In the genomic region with DNA sequence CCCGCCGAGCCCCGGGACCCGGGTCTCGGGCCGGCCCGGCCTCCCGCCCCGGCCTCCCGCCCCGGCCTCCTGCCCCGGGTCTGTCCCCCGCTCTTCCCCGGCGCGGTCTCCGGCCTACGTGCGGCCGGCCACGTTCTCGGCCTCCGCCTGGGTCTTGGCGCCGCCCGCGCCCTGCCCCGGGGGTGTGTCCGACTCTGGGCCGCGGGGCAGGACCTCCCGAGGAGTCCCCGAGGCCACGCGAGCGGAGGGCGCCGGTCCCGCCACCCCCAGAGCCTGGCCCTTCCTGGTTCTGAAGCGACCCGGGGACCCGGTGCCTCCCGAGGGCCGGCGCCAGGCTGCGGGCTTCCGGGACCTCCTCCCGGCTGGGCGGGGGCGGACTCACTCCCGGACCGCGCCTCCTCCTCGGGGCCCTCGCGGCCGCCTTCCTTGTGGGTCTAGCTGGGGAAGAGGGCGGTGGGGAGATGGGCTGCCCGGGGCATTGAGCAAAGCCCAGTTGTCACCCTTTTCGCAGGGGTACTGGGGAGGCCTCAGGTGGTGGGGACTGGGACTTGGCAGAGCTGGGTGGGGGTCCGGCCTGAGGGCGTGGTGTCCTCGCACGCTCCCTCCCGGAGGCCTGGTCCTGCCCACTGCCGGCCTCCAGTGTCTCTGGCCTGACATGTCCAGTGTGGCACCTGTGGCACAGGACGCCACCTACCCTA, we compare ENCODE assay signal across 8 cellular contexts. TPM values are rescaled to one million over a fixed set of nuclear protein-coding genes. Genes with fewer than 3 reads are reported as not detected.
A peak's percentile ranks its signal among the peaks of the same experiment; 100 is the strongest.
DNase-seq lines count a peak whose midpoint lies in the region; ATAC-seq and TF ChIP-seq lines count a peak whose summit lies in the region.

No MANE protein-coding gene starts in this region.

- no peak for TF ChIP-seq CTCF in lower lobe of right lung (IDR thresholded peaks at IDR 0.05)

- ATAC-seq in HG02588 (IDR thresholded peaks at IDR 0.05; ENCODE audit: unreplicated experiment) (peak; percentile 35), lower lobe of right lung (peak; percentile 74 to 82)

- intact Hi-C loops in lower lobe of right lung (cut with DNase I), result no loop called here

- peaks cover 66% of the 10 kb centered on the region for H3K4me1 ChIP-seq in lower lobe of right lung

- no peaks in the 10 kb centered on the region for H3K9me3 ChIP-seq in lower lobe of right lung

- peak; percentile 47 for TF ChIP-seq POLR2A in GM10847 (IDR thresholded peaks at IDR 0.05; ENCODE audit: extremely low read depth, insufficient read length)

- H3K4me3 ChIP-seq in lower lobe of right lung, result peak overlapping the region; percentile 78

- peak; percentile 45 for DNase-seq in NCI-H2196 (lab: John Stamatoyannopoulos, UW; ENCODE audit: unreplicated experiment)
- peak; percentile 72 to 77 for DNase-seq in activated CD4-positive, alpha-beta T cell treated with anti-CD3 and anti-CD28 coated beads, Interleukin-2, amount 50 U/mL, for 48 hours
- DNase-seq in ecto neural progenitor cell (ENCODE audit: low spot score), result peak; percentile 79
- peak; percentile 88 for DNase-seq in lower lobe of right lung
- peak; percentile 27 to 55 (median 34) for DNase-seq in stimulated activated CD4-positive, alpha-beta T cell treated with anti-CD3 and anti-CD28 coated beads, TNF-alpha, amount 100 ng/mL, for 4 hours (ENCODE audit: low read depth in 3 of 3)
- DNase-seq in NCI-H446 treated with DMSO at 0.1 percent for 48 hours (lab: John Stamatoyannopoulos, UW), result no peak

- H3K27ac ChIP-seq in lower lobe of right lung, result peak overlapping the region; percentile 95

- no peaks in the 10 kb centered on the region for H3K27me3 ChIP-seq in lower lobe of right lung (ENCODE audit: low read depth)

- no peaks in the 10 kb centered on the region for H3K36me3 ChIP-seq in lower lobe of right lung

RNA-seq across cellular contexts. Expression of a gene that starts 0.6 kb away (rescaled TPM):
- 106 TPM for total RNA-seq in lower lobe of right lung

RNA-seq across cellular contexts. Expression of a gene that starts 14.7 kb away (rescaled TPM):
- not detected for total RNA-seq in lower lobe of right lung

RNA-seq across cellular contexts. Expression of a gene that starts 38.7 kb away (rescaled TPM):
- total RNA-seq in lower lobe of right lung, result not detected

RNA-seq across cellular contexts. Expression of a gene that starts 38.8 kb away (rescaled TPM):
- total RNA-seq in lower lobe of right lung, result 20.3 TPM

RNA-seq across cellular contexts. Expression of a gene that starts 53.0 kb away (rescaled TPM):
- total RNA-seq in lower lobe of right lung, result 17.9 TPM
